Comparison of ENCODE assay signal across 9 cellular contexts in genomic region chr3:187740446-187741399, GRCh38. TPM values are rescaled to one million over a fixed set of nuclear protein-coding genes. Genes with fewer than 3 reads are reported as not detected.
DNase-seq lines count a peak whose midpoint lies in the region; ATAC-seq and TF ChIP-seq lines count a peak whose summit lies in the region.
"Had no signal": no experiment of that assay in that cellular context is flagged by ENCODE, and none has a peak within 500 bp of the region (broad histone marks: within the 10 kb centered on the region; RNA-seq: fewer than 3 reads in every experiment).

No MANE protein-coding gene starts in this region.

- intact Hi-C loops in heart right ventricle (cut with DNase I), result loop anchor here (1.0 to 10.0 kb wide), 24 partner anchors 214 to 1408 kb away; partner anchors contain the start of gene LPP (in 5 of the 10)
- intact Hi-C loops in vagina (cut with DNase I), result loop anchor here (5.0 to 10.0 kb wide), 4 partner anchors 412 to 1044 kb away; partner anchors contain the start of gene LPP

- DNase-seq in COLO668 (lab: John Stamatoyannopoulos, UW; ENCODE audit: unreplicated experiment) (peak; percentile 45), SKM-1 treated with dmso at 0.1 percent for 144 hours (lab: John Stamatoyannopoulos, UW; ENCODE audit: unreplicated experiment) (peak; percentile 36), amniotic epithelial cell (ENCODE audit: low read depth) (peak; percentile 87), heart right ventricle (peak; percentile 73 to 79), vagina (ENCODE audit: extremely low spot score in 2 of 2) (peak in 1 of 2 donors; percentile 90)

- peaks cover 14% of the 10 kb centered on the region for H3K79me2 ChIP-seq in parathyroid adenoma

- TF ChIP-seq POLR2A in vagina (IDR thresholded peaks at IDR 0.05), result no peak

- peak in 6 of 8 donors; percentile 13 to 26 (median 16) for ATAC-seq in heart right ventricle
- ATAC-seq in HG02884 (IDR thresholded peaks at IDR 0.05; ENCODE audit: unreplicated experiment), result no peak

- peak overlapping the region; percentile 80 to 91 (median 83) for H3K27ac Mint-ChIP-seq in IgD-negative memory B cell

- H3K36me3 ChIP-seq in heart right ventricle (no peaks in the 10 kb centered on the region), parathyroid adenoma (ENCODE audit: control insufficient read depth, insufficient read depth, low read length) (no peaks in the 10 kb centered on the region), vagina (no peaks in the 10 kb centered on the region)

- H3K4me3 Mint-ChIP-seq in IgD-negative memory B cell, result peak overlapping the region; percentile 85 to 96 (median 93)

- H3K36me3 Mint-ChIP-seq in IgD-negative memory B cell, result no peaks in the 10 kb centered on the region

- H3K27me3 Mint-ChIP-seq in IgD-negative memory B cell, result peaks cover 10% of the 10 kb centered on the region

- H3K9me3 ChIP-seq in heart right ventricle (no peaks in the 10 kb centered on the region), parathyroid adenoma (ENCODE audit: control insufficient read depth, low read length) (no peaks in the 10 kb centered on the region), vagina (no peaks in the 10 kb centered on the region)

- peak overlapping the region; percentile 99 for H2AFZ ChIP-seq in parathyroid adenoma

- peaks cover 29 to 59% (median 47%) of the 10 kb centered on the region in 3 donors for H3K4me1 Mint-ChIP-seq in IgD-negative memory B cell

- TF ChIP-seq CTCF in heart right ventricle (IDR thresholded peaks at IDR 0.05), result peak; percentile 84 to 98 (median 94)
- TF ChIP-seq CTCF in parathyroid adenoma (IDR thresholded peaks at IDR 0.05), result peak; percentile 91
- peak; percentile 80 to 93 (median 82) for TF ChIP-seq CTCF in vagina (IDR thresholded peaks at IDR 0.05)

- H3K9me3 Mint-ChIP-seq in IgD-negative memory B cell, result no peaks in the 10 kb centered on the region

- peak overlapping the region; percentile 97 for H3K4me2 ChIP-seq in parathyroid adenoma (ENCODE audit: low read length)

- peak overlapping the region; percentile 70 for H3K9ac ChIP-seq in parathyroid adenoma

- 3% methylated on average over 38 of the region's 38 CpGs for whole genome bisulfite sequencing in heart right ventricle, 2 donors

- H3K27me3 ChIP-seq in heart right ventricle (no peaks in the 10 kb centered on the region), parathyroid adenoma (ENCODE audit: control insufficient read depth, insufficient read depth, low read length) (no peaks in the 10 kb centered on the region), vagina (no peaks in the 10 kb centered on the region)

- H3K4me3 ChIP-seq in heart right ventricle, result peak overlapping the region; percentile 39 to 95 (median 73)
- peak overlapping the region; percentile 79 for H3K4me3 ChIP-seq in parathyroid adenoma (ENCODE audit: low read depth, low read length)
- H3K4me3 ChIP-seq in vagina, result peak overlapping the region; percentile 52 to 77

- H3K27ac ChIP-seq in heart right ventricle, result peak overlapping the region; percentile 85 to 100 (median 99)
- H3K27ac ChIP-seq in parathyroid adenoma, result peak overlapping the region; percentile 100
- peak overlapping the region; percentile 99 for H3K27ac ChIP-seq in vagina

- H3K4me1 ChIP-seq in heart right ventricle (peaks cover 0 to 55% (median 24%) of the 10 kb centered on the region in 9 donors), parathyroid adenoma (peaks cover 7% of the 10 kb centered on the region), vagina (peaks cover 25% of the 10 kb centered on the region)

RNA-seq across cellular contexts. Expression of gene BCL6, which starts 4.5 kb away (rescaled TPM):
- polyA plus RNA-seq in IgD-negative memory B cell (3.1 TPM), heart right ventricle (10 to 100 TPM; 33.9 to 52.2 TPM)
- total RNA-seq in heart right ventricle (100 to 1,000 TPM in 2 of 10 donors, 10 to 100 TPM in 8; 27.9 to 154 (median 51.7) TPM), vagina (133 TPM)

RNA-seq across cellular contexts. Expression of gene RTP2, which starts 38.4 kb away (rescaled TPM):
- polyA plus RNA-seq in IgD-negative memory B cell, result not detected
- total RNA-seq in heart right ventricle, result not detected
- polyA plus RNA-seq in heart right ventricle, result not detected
- not detected for total RNA-seq in vagina
- total RNA-seq: activated CD8-positive, alpha-beta memory T cell treated with anti-CD3 and anti-CD28 coated beads for 36 hours had no signal
